In genomic region chr7:152486968-152487367, GRCh38 we compare ENCODE assay signal across 32 cellular contexts.
"Had no signal": no experiment of that assay in that cellular context is flagged by ENCODE, and none has a peak within 500 bp of the region (broad histone marks: within the 10 kb centered on the region; RNA-seq: fewer than 3 reads in every experiment).

No MANE protein-coding gene starts in this region.

- H3K27me3 ChIP-seq: adrenal gland, ascending aorta, body of pancreas, brain microvascular endothelial cell, breast epithelium, cardiac muscle cell had no signal

- ATAC-seq: activated naive CD4-positive, alpha-beta T cell treated with anti-CD3 and anti-CD28 coated beads, Interleukin-2, amount 50 U/mL, for 72 hours; activated naive CD8-positive, alpha-beta T cell treated with anti-CD3 and anti-CD28 coated beads, Interleukin-2, amount 50 U/mL, for 24 hours; activated T-cell treated with anti-CD3 and anti-CD28 coated beads, Interleukin-2, amount 50 U/mL, for 4 hours; activated T-cell treated with anti-CD3 and anti-CD28 coated beads, Interleukin-2, amount 50 U/mL, for 72 hours; activated T-helper 17 cell treated with anti-CD3 and anti-CD28 coated beads, Interleukin-2, amount 50 U/mL, for 72 hours; body of pancreas had no signal

- H3K36me3 ChIP-seq: adrenal gland, ascending aorta, brain microvascular endothelial cell, breast epithelium, cardiac muscle cell had no signal

- FAIRE-seq: astrocyte, bronchial epithelial cell had no signal

- DNase-seq: activated effector memory CD4-positive, alpha-beta T cell treated with Interleukin-2 at 50 U/mL for 16 hours; activated gamma-delta T cell; activated gamma-delta T cell treated with Interleukin-2 at 50 U/mL for 16 hours; activated naive CD4-positive, alpha-beta T cell; activated naive CD4-positive, alpha-beta T cell treated with anti-CD3 and anti-CD28 coated beads for 36 hours; activated naive CD4-positive, alpha-beta T cell treated with anti-CD3 and anti-CD28 coated beads, Interleukin-2, amount 10 ng/mL, durations not matched to agents 7 days and 5 days; activated naive CD4-positive, alpha-beta T cell treated with anti-CD3 and anti-CD28 coated beads, Interleukin-2, amount 50 U/mL, for 16 hours; activated naive CD4-positive, alpha-beta T cell treated with Interleukin-2 at 50 U/mL for 16 hours; activated naive CD8-positive, alpha-beta T cell treated with anti-CD3 and anti-CD28 coated beads for 36 hours; activated naive CD8-positive, alpha-beta T cell treated with anti-CD3 and anti-CD28 coated beads, Interleukin-2, amount 10 ng/mL, durations not matched to agents 7 days and 5 days; activated naive CD8-positive, alpha-beta T cell treated with anti-CD3 and anti-CD28 coated beads, Interleukin-2, amount 50 U/mL, for 24 hours; activated T-cell treated with anti-CD3 and anti-CD28 coated beads, Interleukin-2, amount 50 U/mL, for 1 hour; activated T-cell treated with anti-CD3 and anti-CD28 coated beads, Interleukin-2, amount 50 U/mL, for 24 hours; activated T-cell treated with anti-CD3 and anti-CD28 coated beads, Interleukin-2, amount 50 U/mL, for 4 hours; activated T-cell treated with anti-CD3 and anti-CD28 coated beads, Interleukin-2, amount 50 U/mL, for 48 hours; activated T-cell treated with anti-CD3 and anti-CD28 coated beads, Interleukin-2, amount 50 U/mL, for 72 hours; adrenal gland; amniotic stem cell; amygdala; anterior cingulate cortex; body of pancreas; brain microvascular endothelial cell; caudate nucleus; central memory CD4-positive, alpha-beta T cell; cerebellar nuclear complex had no signal

- H3K27ac ChIP-seq: adrenal gland, ascending aorta, body of pancreas, brain microvascular endothelial cell, breast epithelium, cardiac muscle cell had no signal

- H3K9me3 ChIP-seq: adrenal gland, ascending aorta, body of pancreas, breast epithelium had no signal

- H3K4me1 ChIP-seq: adrenal gland, ascending aorta, body of pancreas, breast epithelium had no signal

- H3K4me3 ChIP-seq: adrenal gland, ascending aorta, body of pancreas, breast epithelium, cardiac muscle cell had no signal
